5 cellular contexts compared by ENCODE assay signal in the genomic region with DNA sequence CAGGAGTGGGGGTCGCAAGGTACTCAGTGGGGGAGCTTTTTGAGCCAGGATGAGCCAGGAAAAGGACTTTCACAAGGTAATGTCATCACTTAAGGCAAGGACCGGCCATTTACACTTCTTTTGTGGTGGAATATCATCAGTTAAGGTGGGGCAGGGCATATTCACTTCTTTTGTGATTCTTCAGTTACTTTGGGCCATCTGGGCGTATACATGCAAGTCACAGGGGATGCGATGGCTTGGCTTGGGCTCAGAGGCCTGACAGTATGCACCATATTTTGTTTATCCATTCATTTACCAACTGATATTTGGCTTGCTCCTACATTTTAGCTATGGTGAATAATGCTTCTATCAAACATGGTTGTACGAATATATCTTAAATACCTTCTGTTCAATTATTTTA.
DNase-seq lines count a peak whose midpoint lies in the region; FAIRE-seq and TF ChIP-seq lines count a peak whose summit lies in the region.
"Not testable (repeated sequence)": the region's sequence is repeated elsewhere in the genome, so short reads cannot be mapped to it uniquely, and the experiment has no call there.

No MANE protein-coding gene starts in this region.

- H2BK15ac ChIP-seq in H9 (ENCODE audit: low read depth, low read length); H1 (ENCODE audit: low read length): not testable (repeated sequence)

- H3K27ac ChIP-seq in H9 (ENCODE audit: insufficient read length, low read depth, low read length) = peak overlapping the region; percentile 67
- peak overlapping the region; percentile 94 for H3K27ac ChIP-seq in HUES64 (ENCODE audit: low read depth, low read length)
- H3K27ac ChIP-seq in H1 (ENCODE audit: low read depth, low read length) = peak overlapping the region; percentile 57; the same call in 1 of the 2 replicates
- H3K27ac ChIP-seq in iPS-18a (ENCODE audit: low read length) = not testable (repeated sequence)

- H4K20me1 ChIP-seq in H9 (ENCODE audit: control insufficient read depth, insufficient read depth, insufficient read length); H1 (replicated peaks in 1 of 2; ENCODE audit: control insufficient read depth in 1 of 2, insufficient read depth in 2 of 2, low read length in 2 of 2): not testable (repeated sequence)

- H3K79me1 ChIP-seq in H9 (ENCODE audit: insufficient read depth, low read depth, low read length, poor library complexity, severe bottlenecking); H1 (ENCODE audit: low read depth, low read length): not testable (repeated sequence)

- not testable (repeated sequence) for H3K18ac ChIP-seq in H9 (ENCODE audit: insufficient read length, low read depth, low read length)
- peak overlapping the region; percentile 4; the same call in 1 of the 2 replicates for H3K18ac ChIP-seq in H1 (ENCODE audit: extremely low read depth, low read length)

- H2AFZ ChIP-seq in H9 (ENCODE audit: low read length); H1 (ENCODE audit: low read length): not testable (repeated sequence)

- H4K5ac ChIP-seq in H9 (ENCODE audit: insufficient read length, low read depth, low read length) = not testable (repeated sequence)
- H4K5ac ChIP-seq in H1 (ENCODE audit: insufficient read length, low read depth, low read length) = peak overlapping the region; percentile 93

- DNase-seq in H9; H1 (ENCODE audit: low read depth in 1 of 2, low spot score in 2 of 2); glutamatergic neuron: not testable (repeated sequence)

- H3K27me3 Mint-ChIP-seq in H9 (ENCODE audit: low read depth); glutamatergic neuron (ENCODE audit: unreplicated experiment): not testable (repeated sequence)

- not testable (repeated sequence) for TF ChIP-seq EP300 in H1 (IDR thresholded peaks at IDR 0.05; ENCODE audit: borderline replicate concordance in 1 of 2, low read depth in 2 of 2, low read length in 2 of 2)

- not testable (repeated sequence) for H2BK5ac ChIP-seq in H9 (ENCODE audit: insufficient read length, low read length)
- H2BK5ac ChIP-seq in H1 (ENCODE audit: low read depth, low read length) = peak overlapping the region; percentile 95; the same call in 1 of the 2 replicates

- H2BK12ac ChIP-seq in H9 (ENCODE audit: insufficient read length, low read depth, low read length); H1 (ENCODE audit: low read depth, low read length): not testable (repeated sequence)

- no CpG with 5 or more reads among the region's 5 CpGs for WGBS in H9 (ENCODE audit: extremely low coverage, insufficient read length, low lambda C conversion rate)
- 11% methylated on average over 3 of the region's 5 CpGs for WGBS in HUES64
- 12% methylated on average over 3 of the region's 5 CpGs; no CpG with 5 or more reads in 1 of the 2 experiments for WGBS in H1 (ENCODE audit: extremely low coverage in 1 of 2, insufficient coverage in 1 of 2, insufficient read length in 1 of 2, insufficient replicate concordance in 2 of 2, low coverage in 1 of 2, low lambda C conversion rate in 2 of 2, missing lambda C conversion rate in 1 of 2), 2 experiments

- H3K27me3 ChIP-seq in H9 (ENCODE audit: insufficient read depth, low read length); HUES64 (ENCODE audit: insufficient read depth, low read length); H1 (replicated peaks in 1 of 4; ENCODE audit: control insufficient read depth in 3 of 4, extremely low read depth in 1 of 4, insufficient read depth in 3 of 4, low read length in 3 of 4); iPS-18a (ENCODE audit: control insufficient read depth, insufficient read depth, low read length): not testable (repeated sequence)

- H3K56ac ChIP-seq in H9 (ENCODE audit: insufficient read length, low read depth, low read length); H1 (replicated peaks; ENCODE audit: insufficient read length, low read depth, low read length): not testable (repeated sequence)

- H3K14ac ChIP-seq in H9 (ENCODE audit: insufficient read depth, low read length); H1 (ENCODE audit: insufficient read length): not testable (repeated sequence)

- H3K9ac ChIP-seq in H9 (ENCODE audit: extremely low read depth, insufficient read length, low read length); H1 (replicated peaks in 1 of 4; ENCODE audit: extremely low read depth in 1 of 4, low read depth in 3 of 4, low read length in 3 of 4); iPS-18a (ENCODE audit: low read length): not testable (repeated sequence)
- H3K9ac ChIP-seq in HUES64 (ENCODE audit: low read depth, low read length) = peak overlapping the region; percentile 83

- not testable (repeated sequence) for H2BK20ac ChIP-seq in H9 (ENCODE audit: low read depth, low read length, poor library complexity, severe bottlenecking); H1 (ENCODE audit: low read length)

- not testable (repeated sequence) for H3K4me1 ChIP-seq in H9 (ENCODE audit: insufficient read depth, low read length)
- H3K4me1 ChIP-seq in HUES64 (ENCODE audit: insufficient read depth, low read length) (peaks cover 46% of the 10 kb centered on the region), H1 (replicated peaks in 1 of 4; ENCODE audit: control insufficient read depth in 3 of 4, insufficient read depth in 4 of 4, low read length in 3 of 4) (peaks cover 0 to 11% (median 2%) of the 10 kb centered on the region in 4 experiments; a peak in 2 of 7 replicates), iPS-18a (ENCODE audit: control insufficient read depth, low read depth, low read length) (peaks cover 26% of the 10 kb centered on the region)

- H2BK120ac ChIP-seq in H9 (ENCODE audit: low read depth, low read length, poor library complexity, severe bottlenecking); H1 (replicated peaks; ENCODE audit: low read depth, low read length): not testable (repeated sequence)

- H3K27ac Mint-ChIP-seq in H9 = peak overlapping the region; percentile 90 to 96 (median 96); a peak in 5 of 7 replicates
- not testable (repeated sequence) for H3K27ac Mint-ChIP-seq in glutamatergic neuron (ENCODE audit: unreplicated experiment)

- not testable (repeated sequence) for H3K23ac ChIP-seq in H9 (ENCODE audit: insufficient read length, low read depth, low read length); H1 (ENCODE audit: insufficient read length)

- H3K4me1 Mint-ChIP-seq in H9 (peaks cover 47 to 74% of the 10 kb centered on the region in 2 experiments), glutamatergic neuron (ENCODE audit: low read depth, unreplicated experiment) (peaks cover 24% of the 10 kb centered on the region)

- peaks cover 10% of the 10 kb centered on the region; the same call in 1 of the 2 replicates for H3K36me3 ChIP-seq in HUES64 (ENCODE audit: insufficient read depth, low read length)
- H3K36me3 ChIP-seq in H1 (ENCODE audit: control insufficient read depth in 2 of 4, insufficient read depth in 4 of 4, low read length in 3 of 4) = peaks cover 0 to 14% (median 3%) of the 10 kb centered on the region in 4 experiments; a peak in 3 of 8 replicates
- not testable (repeated sequence) for H3K36me3 ChIP-seq in iPS-18a (ENCODE audit: control insufficient read depth, low read depth, low read length)

- not testable (repeated sequence) for H3K9me3 ChIP-seq in H9 (ENCODE audit: control insufficient read depth, low read depth, low read length); HUES64 (ENCODE audit: insufficient read depth, low read depth, low read length); H1 (ENCODE audit: insufficient read depth in 2 of 2, low read depth in 1 of 2, low read length in 1 of 2); iPS-18a (ENCODE audit: control insufficient read depth, low read depth, low read length)

- H3K4me3 ChIP-seq in HUES64 (ENCODE audit: low read length) (peak overlapping the region; percentile 66), H1 (ENCODE audit: extremely low read depth in 1 of 4, insufficient read depth in 2 of 4, low read depth in 3 of 4, low read length in 4 of 4) (peak overlapping the region in 2 of 4 experiments; percentile 27 to 66; a peak in 3 of 8 replicates), iPS-18a (ENCODE audit: low read length) (peak overlapping the region; percentile 23)

- TF ChIP-seq POLR2A in H1 (IDR thresholded peaks at IDR 0.05; ENCODE audit: control extremely low read depth in 1 of 2, low read depth in 2 of 2, low read length in 2 of 2) = not testable (repeated sequence)

- H3K23me2 ChIP-seq in H9 (ENCODE audit: insufficient read length, low read depth, low read length, poor library complexity, severe bottlenecking); H1 (ENCODE audit: low read depth, low read length): not testable (repeated sequence)

- CTCF ChIA-PET in H1 (lab: Charles Lee; ENCODE audit: partially characterized antibody) = not testable (repeated sequence)

- peaks cover 0 to 11% of the 10 kb centered on the region in 2 experiments; a peak in 3 of 5 replicates for H3K9me3 Mint-ChIP-seq in H9
- not testable (repeated sequence) for H3K9me3 Mint-ChIP-seq in glutamatergic neuron (ENCODE audit: unreplicated experiment)

- not testable (repeated sequence) for TF ChIP-seq RAD21 in H1 (IDR thresholded peaks at IDR 0.05 in 1 of 2, conservative IDR thresholded peaks at IDR 0.05 in 1 of 2; ENCODE audit: low read depth in 2 of 2, low read length in 2 of 2)

- FAIRE-seq in H1 (lab: Jason Lieb, UNC) = not testable (repeated sequence)

- peaks cover 12 to 45% (median 44%) of the 10 kb centered on the region in 3 experiments; a peak in 6 of 7 replicates for H3K36me3 Mint-ChIP-seq in H9 (ENCODE audit: insufficient read depth in 1 of 3, low read depth in 3 of 3)
- H3K36me3 Mint-ChIP-seq in glutamatergic neuron (ENCODE audit: unreplicated experiment) = not testable (repeated sequence)

- H4K8ac ChIP-seq in H9 (replicated peaks; ENCODE audit: insufficient read length, low read depth, low read length); H1 (ENCODE audit: extremely low read depth, insufficient read depth, low read length): not testable (repeated sequence)

- not testable (repeated sequence) for H4K91ac ChIP-seq in H9 (ENCODE audit: insufficient read length, low read depth, low read length); H1 (replicated peaks; ENCODE audit: insufficient read length, low read length)

- H3K4me3 Mint-ChIP-seq in H9 (peak overlapping the region; percentile 78 to 94), glutamatergic neuron (ENCODE audit: unreplicated experiment) (peak overlapping the region; percentile 26)

- not testable (repeated sequence) for H3T11ph ChIP-seq in H9 (ENCODE audit: low read length)

- H3K4ac ChIP-seq in H9 (ENCODE audit: low read depth, low read length); H1 (replicated peaks; ENCODE audit: insufficient read length, low read depth, low read length): not testable (repeated sequence)

- POLR2A ChIA-PET in H1 (lab: Charles Lee; ENCODE audit: partially characterized antibody) = interaction anchor here (0.8 kb wide), 1 partner anchor 11 kb away, joined by 3 read pairs; no protein-coding TSS in a partner anchor

- not testable (repeated sequence) for H3K79me2 ChIP-seq in H9 (ENCODE audit: insufficient read depth, low read length)
- peaks cover 0 to 53% of the 10 kb centered on the region in 2 experiments; a peak in 2 of 4 replicates for H3K79me2 ChIP-seq in H1 (ENCODE audit: control insufficient read depth in 1 of 2, insufficient read depth in 2 of 2, low read length in 2 of 2)

- TF ChIP-seq CTCF in H9 (conservative IDR thresholded peaks at IDR 0.05); H1 (IDR thresholded peaks at IDR 0.05; ENCODE audit: control extremely low read depth in 1 of 3, insufficient read depth in 1 of 3, low read depth in 1 of 3, low read length in 3 of 3); glutamatergic neuron (IDR thresholded peaks at IDR 0.05; ENCODE audit: partially characterized antibody, unreplicated experiment): not testable (repeated sequence)

- H3K4me2 ChIP-seq in H9 (ENCODE audit: insufficient read depth, insufficient read length, low read length) (peak overlapping the region; percentile 55), H1 (ENCODE audit: insufficient read depth in 1 of 2, low read depth in 2 of 2, low read length in 2 of 2) (peak overlapping the region; percentile 53 to 85)

- H2AK5ac ChIP-seq in H9 (ENCODE audit: insufficient read length, low read length); H1 (ENCODE audit: low read depth, low read length): not testable (repeated sequence)
